ENCODE assay signal across 1 cellular context in the genomic region with DNA sequence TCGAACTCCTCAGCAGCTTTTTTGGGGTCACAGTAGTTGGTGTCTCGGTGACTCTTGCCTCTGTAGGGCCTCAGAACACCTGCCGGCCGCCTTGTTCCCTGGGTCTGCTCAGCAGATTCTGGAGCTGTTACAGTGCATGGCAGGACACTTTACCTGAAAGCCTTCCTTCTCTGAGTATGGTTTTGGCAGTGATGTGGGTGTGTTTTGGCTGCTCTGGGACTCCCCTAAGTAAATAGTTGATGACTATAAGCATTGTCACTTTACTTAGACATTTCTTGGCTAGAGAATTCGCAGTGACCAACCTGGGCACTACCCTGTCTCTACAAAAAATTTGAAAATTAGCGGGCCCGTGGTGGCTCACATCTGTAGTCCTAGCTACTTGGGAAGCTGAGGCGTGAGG.
TF ChIP-seq lines count a peak whose summit lies in the region.

No MANE protein-coding gene starts in this region.

TF ChIP-seq in WTC11, 78 proteins besides CTCF, POLR2A, EP300 and RAD21 (continued from another document):
- TF ChIP-seq, protein P1, sequence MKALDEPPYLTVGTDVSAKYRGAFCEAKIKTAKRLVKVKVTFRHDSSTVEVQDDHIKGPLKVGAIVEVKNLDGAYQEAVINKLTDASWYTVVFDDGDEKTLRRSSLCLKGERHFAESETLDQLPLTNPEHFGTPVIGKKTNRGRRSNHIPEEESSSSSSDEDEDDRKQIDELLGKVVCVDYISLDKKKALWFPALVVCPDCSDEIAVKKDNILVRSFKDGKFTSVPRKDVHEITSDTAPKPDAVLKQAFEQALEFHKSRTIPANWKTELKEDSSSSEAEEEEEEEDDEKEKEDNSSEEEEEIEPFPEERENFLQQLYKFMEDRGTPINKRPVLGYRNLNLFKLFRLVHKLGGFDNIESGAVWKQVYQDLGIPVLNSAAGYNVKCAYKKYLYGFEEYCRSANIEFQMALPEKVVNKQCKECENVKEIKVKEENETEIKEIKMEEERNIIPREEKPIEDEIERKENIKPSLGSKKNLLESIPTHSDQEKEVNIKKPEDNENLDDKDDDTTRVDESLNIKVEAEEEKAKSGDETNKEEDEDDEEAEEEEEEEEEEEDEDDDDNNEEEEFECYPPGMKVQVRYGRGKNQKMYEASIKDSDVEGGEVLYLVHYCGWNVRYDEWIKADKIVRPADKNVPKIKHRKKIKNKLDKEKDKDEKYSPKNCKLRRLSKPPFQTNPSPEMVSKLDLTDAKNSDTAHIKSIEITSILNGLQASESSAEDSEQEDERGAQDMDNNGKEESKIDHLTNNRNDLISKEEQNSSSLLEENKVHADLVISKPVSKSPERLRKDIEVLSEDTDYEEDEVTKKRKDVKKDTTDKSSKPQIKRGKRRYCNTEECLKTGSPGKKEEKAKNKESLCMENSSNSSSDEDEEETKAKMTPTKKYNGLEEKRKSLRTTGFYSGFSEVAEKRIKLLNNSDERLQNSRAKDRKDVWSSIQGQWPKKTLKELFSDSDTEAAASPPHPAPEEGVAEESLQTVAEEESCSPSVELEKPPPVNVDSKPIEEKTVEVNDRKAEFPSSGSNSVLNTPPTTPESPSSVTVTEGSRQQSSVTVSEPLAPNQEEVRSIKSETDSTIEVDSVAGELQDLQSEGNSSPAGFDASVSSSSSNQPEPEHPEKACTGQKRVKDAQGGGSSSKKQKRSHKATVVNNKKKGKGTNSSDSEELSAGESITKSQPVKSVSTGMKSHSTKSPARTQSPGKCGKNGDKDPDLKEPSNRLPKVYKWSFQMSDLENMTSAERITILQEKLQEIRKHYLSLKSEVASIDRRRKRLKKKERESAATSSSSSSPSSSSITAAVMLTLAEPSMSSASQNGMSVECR (CRISPR knock-in tag; IDR thresholded peaks at IDR 0.05; ENCODE audit: borderline replicate concordance) = no peak
- TF ChIP-seq ZNF263 (CRISPR knock-in tag; IDR thresholded peaks at IDR 0.05; ENCODE audit: low read depth) (no peak), FOXK1 (CRISPR knock-in tag; IDR thresholded peaks at IDR 0.05) (no peak), PRRX2 (CRISPR knock-in tag; IDR thresholded peaks at IDR 0.05) (no peak)
- TF ChIP-seq, protein P2, sequence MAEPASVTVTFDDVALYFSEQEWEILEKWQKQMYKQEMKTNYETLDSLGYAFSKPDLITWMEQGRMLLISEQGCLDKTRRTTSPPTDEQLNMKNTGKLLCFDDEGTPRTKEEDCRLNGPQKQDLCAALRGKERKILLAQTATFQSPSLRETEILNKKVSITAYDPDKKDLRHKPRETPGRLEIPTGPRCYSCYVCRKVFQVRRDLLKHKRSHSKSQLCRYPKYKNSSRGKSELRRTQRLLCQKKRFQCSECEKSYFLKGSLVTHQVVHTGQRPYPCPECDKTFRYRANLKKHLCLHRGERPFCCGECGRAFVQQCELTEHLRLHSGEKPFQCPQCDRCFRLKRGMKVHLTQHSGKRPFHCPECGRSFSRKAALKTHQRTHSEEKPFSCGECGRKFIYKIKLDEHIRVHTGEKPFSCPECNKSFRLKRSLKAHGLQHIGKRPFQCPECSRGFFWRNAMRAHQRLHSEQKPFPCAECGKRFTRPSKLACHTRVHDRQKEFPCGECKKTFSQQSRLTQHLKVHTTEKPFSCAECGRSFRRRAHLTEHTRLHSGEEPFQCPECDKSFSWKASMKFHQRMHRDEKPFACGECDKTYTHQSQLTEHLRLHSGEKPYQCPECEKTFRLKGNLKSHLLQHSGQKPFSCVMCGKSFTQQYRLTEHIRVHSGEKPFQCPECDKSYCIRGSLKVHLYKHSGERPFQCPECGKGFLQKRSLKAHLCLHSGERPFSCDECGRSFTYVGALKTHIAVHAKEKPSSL (CRISPR knock-in tag; conservative IDR thresholded peaks at IDR 0.05) = no peak
- TF ChIP-seq, protein P3, sequence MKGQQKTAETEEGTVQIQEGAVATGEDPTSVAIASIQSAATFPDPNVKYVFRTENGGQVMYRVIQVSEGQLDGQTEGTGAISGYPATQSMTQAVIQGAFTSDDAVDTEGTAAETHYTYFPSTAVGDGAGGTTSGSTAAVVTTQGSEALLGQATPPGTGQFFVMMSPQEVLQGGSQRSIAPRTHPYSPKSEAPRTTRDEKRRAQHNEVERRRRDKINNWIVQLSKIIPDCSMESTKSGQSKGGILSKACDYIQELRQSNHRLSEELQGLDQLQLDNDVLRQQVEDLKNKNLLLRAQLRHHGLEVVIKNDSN (CRISPR knock-in tag; IDR thresholded peaks at IDR 0.05) = no peak
